Comparison of ENCODE assay signal across 19 cellular contexts in the genomic region with DNA sequence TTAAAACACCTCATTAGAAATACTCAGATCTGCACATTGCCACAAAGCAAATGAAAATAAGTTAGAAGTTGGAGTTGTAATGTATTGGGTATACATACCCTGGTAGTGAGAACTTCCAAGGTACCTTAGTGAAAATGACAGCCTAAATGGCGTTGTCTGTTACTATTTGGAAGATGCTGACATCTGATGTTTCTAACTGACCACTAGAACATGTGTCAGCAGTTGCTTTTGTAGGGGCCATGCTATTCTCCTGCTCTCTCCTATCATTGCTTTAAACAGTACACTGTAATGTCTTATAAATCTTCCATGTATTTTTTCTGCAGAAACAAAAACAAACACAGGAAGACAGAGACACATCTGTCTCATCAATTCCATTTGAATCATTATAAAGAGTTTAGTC.
"Had no signal": no experiment of that assay in that cellular context is flagged by ENCODE, and none has a peak within 500 bp of the region (broad histone marks: within the 10 kb centered on the region; RNA-seq: fewer than 3 reads in every experiment).

No MANE protein-coding gene starts in this region.

- H3K27me3 ChIP-seq: ascending aorta, heart right ventricle, neutrophil, tibial artery had no signal

- ATAC-seq: esophagus mucosa, heart right ventricle, sciatic nerve, T-cell had no signal

- H3K4me3 ChIP-seq: ascending aorta, heart right ventricle, tibial artery had no signal

- H3K9me3 ChIP-seq: ascending aorta, neutrophil, tibial artery had no signal

- H3K27ac ChIP-seq: ascending aorta, neutrophil, tibial artery had no signal

- DNase-seq: activated CD4-positive, alpha-beta T cell treated with anti-CD3 and anti-CD28 coated beads, Interleukin-2, amount 50 U/mL, for 1 hour; activated CD4-positive, CD25-positive, alpha-beta regulatory T cell treated with anti-CD3 and anti-CD28 coated beads, Interleukin-2, amount 50 U/mL, for 72 hours; activated CD8-positive, alpha-beta memory T cell treated with anti-CD3 and anti-CD28 coated beads, Interleukin-2, amount 50 U/mL, for 4 hours; activated effector memory CD4-positive, alpha-beta T cell treated with Interleukin-2 at 50 U/mL for 16 hours; activated naive CD4-positive, alpha-beta T cell treated with anti-CD3 and anti-CD28 coated beads, Interleukin-2, amount 50 U/mL, for 16 hours; activated T-cell treated with anti-CD3 and anti-CD28 coated beads, Interleukin-2, amount 50 U/mL, for 48 hours; cerebellar nuclear complex; effector CD8-positive, alpha-beta T cell; heart right ventricle; stimulated activated CD8-positive, alpha-beta memory T cell treated with anti-CD3 and anti-CD28 coated beads, Interleukin-4, amount 100 ng/mL, for 48 hours; stimulated activated naive CD4-positive, alpha-beta T cell; substantia nigra; T-cell; T1000; tibial artery had no signal

- H3K36me3 ChIP-seq: ascending aorta, heart right ventricle, neutrophil, tibial artery had no signal
